8 cellular contexts compared by ENCODE assay signal in the genomic region with DNA sequence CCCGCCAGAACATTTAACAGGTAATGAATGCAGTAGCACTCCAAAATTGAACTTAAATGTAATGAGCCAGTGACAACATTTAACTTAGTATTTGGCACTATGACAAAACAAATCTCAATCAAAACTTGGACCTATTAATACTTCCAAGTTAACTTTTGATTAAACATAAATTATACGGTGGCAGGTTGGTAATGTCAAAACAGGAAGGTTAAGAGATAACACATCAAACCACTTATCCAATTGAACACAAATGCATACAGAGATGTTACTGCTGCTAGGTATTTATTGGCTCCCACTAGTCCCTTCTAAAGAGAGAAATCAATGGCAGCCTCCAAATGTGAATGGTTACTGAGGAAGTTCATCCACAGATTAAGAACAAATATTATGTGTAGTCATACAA. TPM values are rescaled to one million over a fixed set of nuclear protein-coding genes. Genes with fewer than 3 reads are reported as not detected.
DNase-seq lines count a peak whose midpoint lies in the region; ATAC-seq and TF ChIP-seq lines count a peak whose summit lies in the region.

No MANE protein-coding gene starts in this region.

- no peak overlapping the region for H3K18ac ChIP-seq in IMR-90 (ENCODE audit: low read depth, low read length)

- H3K27ac ChIP-seq in AG04450 (ENCODE audit: low read depth, low read length) (no peak overlapping the region), IMR-90 (ENCODE audit: insufficient read depth, low read length) (no peak overlapping the region), muscle layer of colon (ENCODE audit: low read depth, low read length) (no peak overlapping the region)

- TF ChIP-seq CTCF in AG04450 (IDR thresholded peaks at IDR 0.05; ENCODE audit: low read depth, low read length), result no peak
- TF ChIP-seq CTCF in IMR-90 (conservative IDR thresholded peaks at IDR 0.05; ENCODE audit: low read depth, low read length), result no peak

- H2BK5ac ChIP-seq in IMR-90 (ENCODE audit: low read depth, low read length, poor library complexity, severe bottlenecking), result peak overlapping the region; percentile 10

- H3K4me3 ChIP-seq in AG04450 (ENCODE audit: low read depth, low read length) (peak overlapping the region; percentile 69), IMR-90 (ENCODE audit: insufficient read depth, low read depth, low read length) (peak overlapping the region; percentile 79), muscle layer of colon (ENCODE audit: low read depth in 1 of 2, low read length in 2 of 2) (peak overlapping the region; percentile 57 to 76)

- no peaks in the 10 kb centered on the region for H3K9me3 Mint-ChIP-seq in stimulated activated memory B cell treated with anti-CD40 and anti-IgM and Interleukin-4, amounts not matched to agents 10 μg/mL and 1 μg/mL and 100 μg/mL, for 72 hours

- H3K4me1 Mint-ChIP-seq in stimulated activated memory B cell treated with anti-CD40 and anti-IgM and Interleukin-4, amounts not matched to agents 10 μg/mL and 1 μg/mL and 100 μg/mL, for 72 hours, result peaks cover 27% of the 10 kb centered on the region

- H3K4me2 ChIP-seq in IMR-90 (ENCODE audit: low read depth, low read length), result peak overlapping the region; percentile 89; the same call in 1 of the 2 replicates

- no peak for ATAC-seq in IMR-90 (ENCODE audit: low read depth)
- ATAC-seq in stimulated activated memory B cell treated with anti-CD40 and anti-IgM and Interleukin-4, amounts not matched to agents 10 μg/mL and 1 μg/mL and 100 μg/mL, for 72 hours, result no peak
- no peak for ATAC-seq in GM18517 (IDR thresholded peaks at IDR 0.05; ENCODE audit: unreplicated experiment)

- no peak overlapping the region for H3K27ac Mint-ChIP-seq in stimulated activated memory B cell treated with anti-CD40 and anti-IgM and Interleukin-4, amounts not matched to agents 10 μg/mL and 1 μg/mL and 100 μg/mL, for 72 hours

- no peak overlapping the region for H4K91ac ChIP-seq in IMR-90 (ENCODE audit: insufficient read depth, low read depth, low read length)

- no peaks in the 10 kb centered on the region for H3K9me3 ChIP-seq in AG04450 (ENCODE audit: control insufficient read depth, insufficient read depth, low read length)
- no peaks in the 10 kb centered on the region for H3K9me3 ChIP-seq in IMR-90 (ENCODE audit: control insufficient read depth, insufficient read depth, low read length)
- H3K9me3 ChIP-seq in muscle layer of colon (ENCODE audit: low read length), result no peaks in the 10 kb centered on the region

- no peak overlapping the region for H4K5ac ChIP-seq in IMR-90 (ENCODE audit: low read depth, low read length)

- intact Hi-C loops in IMR-90 (cut with micrococcal nuclease), result loop anchor here (5.0 to 10.0 kb wide), 4 partner anchors 105 to 465 kb away; no protein-coding TSS in a partner anchor

- H3K56ac ChIP-seq in IMR-90 (ENCODE audit: extremely low read depth, insufficient read depth, low read length), result no peak overlapping the region

- no peak overlapping the region for H2BK20ac ChIP-seq in IMR-90 (ENCODE audit: low read depth, low read length)

- no peaks in the 10 kb centered on the region for H3K27me3 Mint-ChIP-seq in stimulated activated memory B cell treated with anti-CD40 and anti-IgM and Interleukin-4, amounts not matched to agents 10 μg/mL and 1 μg/mL and 100 μg/mL, for 72 hours

- peaks cover 5 to 27% of the 10 kb centered on the region in 2 experiments for H3K79me1 ChIP-seq in IMR-90 (ENCODE audit: low read depth in 1 of 2, low read length in 2 of 2)

- no peak overlapping the region for H2BK120ac ChIP-seq in IMR-90 (ENCODE audit: low read depth, low read length)

- no peak for DNase-seq in AG04450 (ENCODE audit: low read depth, low spot score)
- DNase-seq in IMR-90, result no peak
- DNase-seq in dermis blood vessel endothelial cell, result peak; percentile 9
- DNase-seq in activated CD4-positive, alpha-beta T cell treated with anti-CD3 and anti-CD28 coated beads for 1 hour, result no peak
- DNase-seq in AG08396 (ENCODE audit: low spot score), result no peak

- peak overlapping the region; percentile 74; the same call in 1 of the 2 replicates for H3K9ac ChIP-seq in IMR-90 (ENCODE audit: low read depth, low read length)
- peak overlapping the region; percentile 78 for H3K9ac ChIP-seq in muscle layer of colon (ENCODE audit: low read length)

- H4K8ac ChIP-seq in IMR-90 (ENCODE audit: low read depth in 2 of 2, low read length in 2 of 2), result no peak overlapping the region

- no peak for TF ChIP-seq POLR2A in IMR-90 (IDR thresholded peaks at IDR 0.05; ENCODE audit: low read depth, low read length)

- peaks cover 5% of the 10 kb centered on the region for H3K4me1 ChIP-seq in IMR-90 (ENCODE audit: control insufficient read depth, insufficient read depth, low read length)
- H3K4me1 ChIP-seq in muscle layer of colon (ENCODE audit: insufficient read depth, low read length), result peaks cover 16% of the 10 kb centered on the region

- no peaks in the 10 kb centered on the region for H3K27me3 ChIP-seq in AG04450 (ENCODE audit: control insufficient read depth, insufficient read depth, low read length)
- H3K27me3 ChIP-seq in IMR-90 (ENCODE audit: control insufficient read depth, insufficient read depth, low read length), result no peaks in the 10 kb centered on the region
- no peaks in the 10 kb centered on the region for H3K27me3 ChIP-seq in muscle layer of colon (ENCODE audit: control insufficient read depth in 1 of 2, insufficient read depth in 2 of 2, low read length in 2 of 2)

- H3K4ac ChIP-seq in IMR-90 (ENCODE audit: low read depth, low read length), result no peak overlapping the region

- WGBS in IMR-90 (ENCODE audit: extremely low coverage in 2 of 2, insufficient read length in 1 of 2), 2 experiments, result no CpG with 5 or more reads among the region's 2 CpGs

- H2AK5ac ChIP-seq in IMR-90 (ENCODE audit: low read depth, low read length), result no peak overlapping the region

- H2BK15ac ChIP-seq in IMR-90 (ENCODE audit: low read depth, low read length), result no peak overlapping the region

- H3K36me3 ChIP-seq in IMR-90 (ENCODE audit: control insufficient read depth, insufficient read depth, low read length) (no peaks in the 10 kb centered on the region), muscle layer of colon (ENCODE audit: insufficient read depth, low read length) (no peaks in the 10 kb centered on the region)

- POLR2A ChIA-PET in AG04450 (lab: Yijun Ruan, JAX) (no interaction called here), IMR-90 (lab: Charles Lee; ENCODE audit: unreplicated experiment) (no interaction called here)

- no peak overlapping the region for H3K4me3 Mint-ChIP-seq in stimulated activated memory B cell treated with anti-CD40 and anti-IgM and Interleukin-4, amounts not matched to agents 10 μg/mL and 1 μg/mL and 100 μg/mL, for 72 hours

- dilution Hi-C loops in IMR-90 (cut with HindIII; ENCODE audit: low sequenced_read_pairs, unreplicated experiment), result no loop called here

- peaks cover 54% of the 10 kb centered on the region for H4K20me1 ChIP-seq in IMR-90 (ENCODE audit: insufficient read depth, low read length)

- H3K23ac ChIP-seq in IMR-90 (ENCODE audit: low read depth, low read length), result peak overlapping the region; percentile 66; the same call in 1 of the 2 replicates

- no peak overlapping the region for H2AFZ ChIP-seq in IMR-90 (replicated peaks; ENCODE audit: low read length, poor library complexity)

- no peak overlapping the region; the same call in 1 of the 2 replicates for H3K14ac ChIP-seq in IMR-90 (replicated peaks; ENCODE audit: low read depth, low read length)

- H3K36me3 Mint-ChIP-seq in stimulated activated memory B cell treated with anti-CD40 and anti-IgM and Interleukin-4, amounts not matched to agents 10 μg/mL and 1 μg/mL and 100 μg/mL, for 72 hours, result peaks cover 6% of the 10 kb centered on the region

- no peak for TF ChIP-seq RAD21 in IMR-90 (IDR thresholded peaks at IDR 0.05; ENCODE audit: low read length)

- in situ Hi-C loops in IMR-90 (cut with MboI; ENCODE audit: low sequenced_read_pairs), result no loop called here

- BruUV-seq in IMR-90 (replicated peaks; lab: Mats Ljungman, UMichigan), result no TSS peak

- CTCF ChIA-PET in AG04450 (lab: Charles Lee) (interaction anchor here (1.6 to 1.8 kb wide), 2 partner anchors 91 to 199 kb away, joined by 4 to 10 read pairs; no protein-coding TSS in a partner anchor), IMR-90 (lab: Yijun Ruan, JAX) (no interaction called here)

- peaks cover 2% of the 10 kb centered on the region; the same call in 1 of the 2 replicates for H3K9me1 ChIP-seq in IMR-90 (ENCODE audit: insufficient read depth, low read length)

- no peak overlapping the region for H2AK9ac ChIP-seq in IMR-90 (replicated peaks; ENCODE audit: low read depth, low read length, poor library complexity)

TF ChIP-seq in IMR-90, 13 proteins besides CTCF, POLR2A, EP300 and RAD21:
- TF ChIP-seq, protein P1, sequence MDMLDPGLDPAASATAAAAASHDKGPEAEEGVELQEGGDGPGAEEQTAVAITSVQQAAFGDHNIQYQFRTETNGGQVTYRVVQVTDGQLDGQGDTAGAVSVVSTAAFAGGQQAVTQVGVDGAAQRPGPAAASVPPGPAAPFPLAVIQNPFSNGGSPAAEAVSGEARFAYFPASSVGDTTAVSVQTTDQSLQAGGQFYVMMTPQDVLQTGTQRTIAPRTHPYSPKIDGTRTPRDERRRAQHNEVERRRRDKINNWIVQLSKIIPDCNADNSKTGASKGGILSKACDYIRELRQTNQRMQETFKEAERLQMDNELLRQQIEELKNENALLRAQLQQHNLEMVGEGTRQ (IDR thresholded peaks at IDR 0.05; ENCODE audit: low read depth, low read length), result no peak
- TF ChIP-seq RFX5 (IDR thresholded peaks at IDR 0.05; ENCODE audit: low read depth, low read length) (no peak), CHD1 (IDR thresholded peaks at IDR 0.05; ENCODE audit: low read depth, low read length) (no peak), BHLHE40 (IDR thresholded peaks at IDR 0.05; ENCODE audit: low read depth, low read length) (no peak), RCOR1 (IDR thresholded peaks at IDR 0.05; ENCODE audit: insufficient replicate concordance, low read length) (no peak), FOS (IDR thresholded peaks at IDR 0.05; ENCODE audit: low read depth, low read length) (no peak), MAFK (IDR thresholded peaks at IDR 0.05; ENCODE audit: low read depth, low read length) (no peak)

RNA-seq across cellular contexts. Expression of a gene that starts 1.8 kb away (rescaled TPM):
- polyA plus RNA-seq in AG04450 (2011; rRNA removed) (40.0 and 43.4 TPM in 2 replicates), IMR-90 (2012; rRNA removed) (19.2 and 21.4 TPM in 2 replicates)
- 93.2 and 95.7 TPM in 2 replicates for polyA minus RNA-seq in AG04450 (2011; rRNA and poly(A)+ RNA removed)
- total RNA-seq in IMR-90 (2012; rRNA removed) (33.2 and 39.7 TPM in 2 replicates), dermis blood vessel endothelial cell (48.0 and 65.3 TPM in 2 replicates)
- 5.4 and 7.8 TPM in 2 replicates for polyA plus RNA-seq in IMR-90 (2012; cell fraction: cytosol; rRNA removed)
- 2.7 and 13.0 TPM in 2 replicates for polyA plus RNA-seq in IMR-90 (2012; cell fraction: nucleus; rRNA removed; ENCODE audit: low replicate concordance)
